10 cellular contexts compared by ENCODE assay signal in the genomic region with DNA sequence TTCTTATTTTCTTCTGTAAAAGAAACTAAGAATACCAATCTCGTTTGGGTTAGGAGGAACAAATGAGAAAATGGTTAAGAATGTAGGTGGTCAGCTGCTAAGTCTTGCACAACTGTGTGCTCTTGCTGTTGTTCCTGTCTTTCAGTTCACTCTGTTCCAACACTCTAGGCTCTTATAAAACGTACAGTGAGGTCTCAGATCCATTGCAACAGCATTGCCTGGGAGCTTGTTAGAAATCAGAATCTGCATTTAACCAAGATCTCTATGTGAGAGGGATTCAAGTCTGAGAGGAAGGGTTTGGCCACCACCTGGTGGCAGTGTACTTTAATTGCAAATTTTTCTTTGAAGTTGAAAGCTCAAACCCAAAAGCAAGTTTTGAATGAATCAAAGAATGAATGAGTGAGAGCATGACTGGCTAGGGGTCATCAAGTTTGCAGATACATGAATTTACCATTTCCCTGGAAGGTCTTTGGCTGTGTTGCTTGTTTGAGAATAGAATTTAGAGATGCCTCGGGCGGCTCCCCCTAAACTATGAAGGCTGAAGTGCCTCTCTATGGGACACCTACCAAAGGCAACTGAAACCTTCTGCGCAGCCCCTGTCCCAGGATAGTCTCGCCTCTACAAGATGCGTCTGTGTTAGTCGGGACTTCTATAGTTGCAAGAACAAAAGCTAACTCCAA. TPM values are rescaled to one million over a fixed set of nuclear protein-coding genes. Genes with fewer than 3 reads are reported as not detected.
DNase-seq lines count a peak whose midpoint lies in the region; ATAC-seq and TF ChIP-seq lines count a peak whose summit lies in the region.
"Had no signal": no experiment of that assay in that cellular context is flagged by ENCODE, and none has a peak within 500 bp of the region (broad histone marks: within the 10 kb centered on the region; RNA-seq: fewer than 3 reads in every experiment).

No MANE protein-coding gene starts in this region.

- H3K9me2 ChIP-seq in Karpas-422 (replicated peaks; ENCODE audit: insufficient read depth, low read length): no peaks in the 10 kb centered on the region

- H3K27ac Mint-ChIP-seq in stimulated activated naive CD8-positive, alpha-beta T cell treated with anti-CD3 and anti-CD28 coated beads, Interleukin-15, amount 100 ng/mL, for 72 hours: no peak overlapping the region
- H3K27ac Mint-ChIP-seq: activated naive CD4-positive, alpha-beta T cell treated with anti-CD3 and anti-CD28 coated beads, Interleukin-2, amount 50 U/mL, for 24 hours; stimulated activated naive CD8-positive, alpha-beta T cell treated with anti-CD3 and anti-CD28 coated beads, Interleukin-15, Interleukin-2, amounts not matched to agents 100 ng/mL and 50 ng/mL, for 24 hours had no signal

- H3K27me3 Mint-ChIP-seq in stimulated activated naive CD8-positive, alpha-beta T cell treated with anti-CD3 and anti-CD28 coated beads, Interleukin-15, amount 100 ng/mL, for 72 hours: peaks cover 41% of the 10 kb centered on the region

- H3K9ac ChIP-seq in Karpas-422 (ENCODE audit: low read length): no peak overlapping the region

- no peaks in the 10 kb centered on the region for H3K27me3 ChIP-seq in Karpas-422 (ENCODE audit: low read length)

- no peak overlapping the region for H3K27ac ChIP-seq in Karpas-422 (ENCODE audit: low read length)

- no peaks in the 10 kb centered on the region for H4K20me1 ChIP-seq in Karpas-422 (ENCODE audit: insufficient read depth, low read depth, low read length)

- H3K36me3 ChIP-seq in Karpas-422 (ENCODE audit: insufficient read depth, low read length): no peaks in the 10 kb centered on the region

- no peak overlapping the region for H3K4me2 ChIP-seq in Karpas-422 (ENCODE audit: low read depth, low read length, poor library complexity, severe bottlenecking)

- H3K9me3 Mint-ChIP-seq in stimulated activated naive CD8-positive, alpha-beta T cell treated with anti-CD3 and anti-CD28 coated beads, Interleukin-15, amount 100 ng/mL, for 72 hours: no peaks in the 10 kb centered on the region
- H3K9me3 Mint-ChIP-seq: activated naive CD4-positive, alpha-beta T cell treated with anti-CD3 and anti-CD28 coated beads, Interleukin-2, amount 50 U/mL, for 24 hours; stimulated activated naive CD8-positive, alpha-beta T cell treated with anti-CD3 and anti-CD28 coated beads, Interleukin-15, Interleukin-2, amounts not matched to agents 100 ng/mL and 50 ng/mL, for 24 hours had no signal

- ATAC-seq in left lobe of liver: peak; percentile 92
- peak; percentile 75 for ATAC-seq in stimulated activated naive CD8-positive, alpha-beta T cell treated with anti-CD3 and anti-CD28 coated beads, Interleukin-15, amount 100 ng/mL, for 72 hours
- no peak for ATAC-seq in GM19328 (IDR thresholded peaks at IDR 0.05; ENCODE audit: unreplicated experiment)
- ATAC-seq in HG02798 (IDR thresholded peaks at IDR 0.05; ENCODE audit: poor library complexity, unreplicated experiment): no peak

- H3K79me2 ChIP-seq in Karpas-422 (ENCODE audit: low read length): no peaks in the 10 kb centered on the region

- peak; percentile 16 for DNase-seq in GF-D8 (lab: John Stamatoyannopoulos, UW)
- peak; percentile 86 for DNase-seq in Karpas-422
- DNase-seq in T follicular helper cell (ENCODE audit: low read depth): peak; percentile 16
- peak; percentile 98 for DNase-seq in choroid plexus epithelial cell (ENCODE audit: low read depth)
- DNase-seq in left lobe of liver (ENCODE audit: low spot score): no peak
- DNase-seq in stimulated activated naive CD8-positive, alpha-beta T cell treated with anti-CD3 and anti-CD28 coated beads, Interleukin-15, amount 100 ng/mL, for 72 hours: peak in 1 of 2 donors; percentile 43

- H3K4me1 ChIP-seq in Karpas-422 (ENCODE audit: low read length): no peaks in the 10 kb centered on the region

- TF ChIP-seq CTCF in choroid plexus epithelial cell (conservative IDR thresholded peaks at IDR 0.05; ENCODE audit: low read depth, low read length): peak; percentile 80

- H3K9me3 ChIP-seq in Karpas-422 (ENCODE audit: low read length): no peaks in the 10 kb centered on the region

- peaks cover 12% of the 10 kb centered on the region for H3K4me1 Mint-ChIP-seq in stimulated activated naive CD8-positive, alpha-beta T cell treated with anti-CD3 and anti-CD28 coated beads, Interleukin-15, amount 100 ng/mL, for 72 hours
- H3K4me1 Mint-ChIP-seq: activated naive CD4-positive, alpha-beta T cell treated with anti-CD3 and anti-CD28 coated beads, Interleukin-2, amount 50 U/mL, for 24 hours had no signal

- no peak overlapping the region for H3K4me3 ChIP-seq in Karpas-422 (ENCODE audit: low read length)
- no peak overlapping the region for H3K4me3 ChIP-seq in choroid plexus epithelial cell (ENCODE audit: low read depth, low read length)

- no peak overlapping the region for H3K4me3 Mint-ChIP-seq in stimulated activated naive CD8-positive, alpha-beta T cell treated with anti-CD3 and anti-CD28 coated beads, Interleukin-15, amount 100 ng/mL, for 72 hours
- H3K4me3 Mint-ChIP-seq: activated naive CD4-positive, alpha-beta T cell treated with anti-CD3 and anti-CD28 coated beads, Interleukin-2, amount 50 U/mL, for 24 hours; stimulated activated naive CD8-positive, alpha-beta T cell treated with anti-CD3 and anti-CD28 coated beads, Interleukin-15, Interleukin-2, amounts not matched to agents 100 ng/mL and 50 ng/mL, for 24 hours had no signal

- H2AFZ ChIP-seq in Karpas-422 (ENCODE audit: low read length): no peak overlapping the region

RNA-seq across cellular contexts. Expression of gene ALOX15B, which starts 2.5 kb away (rescaled TPM):
- total RNA-seq in Karpas-422 (2014; rRNA removed; shearing (Covaris generic); ENCODE audit: low replicate concordance): not detected in 2 replicates
- 0.35 TPM for total RNA-seq in left lobe of liver

RNA-seq across cellular contexts. Expression of gene GUCY2D, which starts 39.0 kb away (rescaled TPM):
- total RNA-seq in Karpas-422 (2014; rRNA removed; shearing (Covaris generic); ENCODE audit: low replicate concordance): not detected in 2 replicates
- 0.05 TPM for total RNA-seq in left lobe of liver

RNA-seq across cellular contexts. Expression of gene ALOX12B, which starts 46.1 kb away (rescaled TPM):
- total RNA-seq in Karpas-422 (2014; rRNA removed; shearing (Covaris generic); ENCODE audit: low replicate concordance): 0.22 and 1.5 TPM in 2 replicates
- not detected for total RNA-seq in left lobe of liver

Comparison
In these comparisons a context has a peak if more than half of its experiments do, and no peak if none do; other contexts are left out.
1. ATAC-seq: peak in left lobe of liver (single experiment) and stimulated activated naive CD8-positive, alpha-beta T cell treated with anti-CD3 and anti-CD28 coated beads, Interleukin-15, amount 100 ng/mL, for 72 hours (single experiment); none in GM19328 (single experiment) and HG02798 (single experiment).